ENCODE assay signal across 24 cellular contexts in the genomic region with DNA sequence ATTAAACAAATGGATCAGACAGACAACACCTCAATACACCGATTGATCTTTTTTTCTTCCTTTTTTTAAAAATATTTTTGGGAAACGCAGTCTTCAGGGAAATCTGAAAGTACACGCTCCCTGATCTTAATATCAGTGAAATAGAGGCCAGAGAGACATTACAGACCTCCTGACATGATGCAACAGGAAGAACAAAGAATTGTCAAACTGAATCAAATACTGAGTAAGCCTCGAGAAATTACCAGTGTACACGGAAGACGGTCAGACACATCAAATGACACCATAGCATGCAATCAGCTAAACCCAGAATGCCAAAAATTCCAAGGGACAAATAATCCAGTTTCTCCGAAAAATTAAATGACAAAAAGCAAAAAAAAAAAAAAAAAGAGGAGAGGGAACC.
DNase-seq lines count a peak whose midpoint lies in the region; ATAC-seq, FAIRE-seq and TF ChIP-seq lines count a peak whose summit lies in the region.
"Had no signal": no experiment of that assay in that cellular context is flagged by ENCODE, and none has a peak within 500 bp of the region (broad histone marks: within the 10 kb centered on the region; RNA-seq: fewer than 3 reads in every experiment).

No MANE protein-coding gene starts in this region.

- no peaks in the 10 kb centered on the region for H3K27me3 ChIP-seq in GM12878 (replicated peaks in 1 of 2; ENCODE audit: control insufficient read depth in 2 of 2, insufficient read depth in 2 of 2, low read length in 1 of 2)
- H3K27me3 ChIP-seq: Peyer's patch, SJCRH30 had no signal

- no peak for TF ChIP-seq CTCF in GM12878 (IDR thresholded peaks at IDR 0.05 in 2 of 3, conservative IDR thresholded peaks at IDR 0.05 in 1 of 3; ENCODE audit: control insufficient read depth in 2 of 3, extremely low read depth in 1 of 3, insufficient read depth in 1 of 3, low read depth in 3 of 3, low read length in 3 of 3)
- TF ChIP-seq CTCF in fibroblast of pulmonary artery (IDR thresholded peaks at IDR 0.05; ENCODE audit: low read length, missing control alignments), result no peak

- intact Hi-C loops in GM12878 (cut with micrococcal nuclease; ENCODE audit: unreplicated experiment), result no loop called here

- in situ Hi-C loops in GM12878 (cut with MboI), result no loop called here

- no peak overlapping the region for H3K9ac ChIP-seq in GM12878 (ENCODE audit: control insufficient read depth, insufficient read depth, low read length)

- H3K9me3 Mint-ChIP-seq in activated naive CD8-positive, alpha-beta T cell (ENCODE audit: low read depth), result no peaks in the 10 kb centered on the region
- no peaks in the 10 kb centered on the region for H3K9me3 Mint-ChIP-seq in activated naive CD8-positive, alpha-beta T cell treated with anti-CD3 and anti-CD28 coated beads, Interleukin-2, amount 50 U/mL, for 24 hours
- H3K9me3 Mint-ChIP-seq: CD14-positive monocyte, IgD-negative memory B cell had no signal

- no peak for TF ChIP-seq POLR2A in GM12878 (IDR thresholded peaks at IDR 0.05; ENCODE audit: low read depth, low read length)

- H3K4me3 Mint-ChIP-seq in activated naive CD8-positive, alpha-beta T cell, result no peak overlapping the region
- H3K4me3 Mint-ChIP-seq in activated naive CD8-positive, alpha-beta T cell treated with anti-CD3 and anti-CD28 coated beads, Interleukin-2, amount 50 U/mL, for 24 hours, result no peak overlapping the region
- H3K4me3 Mint-ChIP-seq: B cell, CD14-positive monocyte, IgD-negative memory B cell had no signal

- RAD21 ChIA-PET in GM12878 (lab: Charles Lee; ENCODE audit: unreplicated experiment), result no interaction called here

- peak overlapping the region; percentile 54 for H3K27ac Mint-ChIP-seq in activated naive CD8-positive, alpha-beta T cell
- no peak overlapping the region for H3K27ac Mint-ChIP-seq in activated naive CD8-positive, alpha-beta T cell treated with anti-CD3 and anti-CD28 coated beads, Interleukin-2, amount 50 U/mL, for 24 hours
- H3K27ac Mint-ChIP-seq: B cell, IgD-negative memory B cell had no signal

- H3K79me2 ChIP-seq in GM12878 (ENCODE audit: control insufficient read depth, insufficient read depth, low read length), result no peaks in the 10 kb centered on the region

- H3K4me1 Mint-ChIP-seq in activated naive CD8-positive, alpha-beta T cell (ENCODE audit: low read depth), result peaks cover 4% of the 10 kb centered on the region
- H3K4me1 Mint-ChIP-seq in activated naive CD8-positive, alpha-beta T cell treated with anti-CD3 and anti-CD28 coated beads, Interleukin-2, amount 50 U/mL, for 24 hours, result no peaks in the 10 kb centered on the region
- H3K4me1 Mint-ChIP-seq: B cell, IgD-negative memory B cell had no signal

- ATAC-seq in activated naive CD8-positive, alpha-beta T cell treated with anti-CD3 and anti-CD28 coated beads, Interleukin-2, amount 50 U/mL, for 24 hours, result no peak
- ATAC-seq in GM12878 (no peak), HG02884 (IDR thresholded peaks at IDR 0.05; ENCODE audit: unreplicated experiment) (no peak), GM19452 (IDR thresholded peaks at IDR 0.05; ENCODE audit: unreplicated experiment) (no peak)
- ATAC-seq: HCT116 had no signal

- H3K36me3 ChIP-seq in GM12878 (ENCODE audit: control insufficient read depth in 2 of 2, insufficient read depth in 2 of 2, low read length in 1 of 2), result peaks cover 9 to 19% of the 10 kb centered on the region in 2 experiments

- 80% methylated on average over 7 of the region's 7 CpGs for WGBS in GM12878 (ENCODE audit: insufficient coverage, insufficient replicate concordance, low lambda C conversion rate, missing lambda C conversion rate)

- H3K27me3 Mint-ChIP-seq in activated naive CD8-positive, alpha-beta T cell, result no peaks in the 10 kb centered on the region
- no peaks in the 10 kb centered on the region for H3K27me3 Mint-ChIP-seq in activated naive CD8-positive, alpha-beta T cell treated with anti-CD3 and anti-CD28 coated beads, Interleukin-2, amount 50 U/mL, for 24 hours
- H3K27me3 Mint-ChIP-seq: B cell, IgD-negative memory B cell had no signal

- H2AFZ ChIP-seq in GM12878 (ENCODE audit: control insufficient read depth, low read depth, low read length), result no peak overlapping the region

- H3K4me2 ChIP-seq in GM12878 (ENCODE audit: control insufficient read depth, insufficient read depth), result no peak overlapping the region

- POLR2A ChIA-PET in GM12878 (lab: Charles Lee), result interaction anchor here (0.6 kb wide), 1 partner anchor 9 kb away, joined by 4 read pairs; no protein-coding TSS in a partner anchor

- no peak for TF ChIP-seq RAD21 in GM12878 (IDR thresholded peaks at IDR 0.05; ENCODE audit: insufficient read depth, low read depth, low read length)

- BruUV-seq in GM12878 (replicated peaks; lab: Mats Ljungman, UMichigan), result no TSS peak

- H3K9me3 ChIP-seq in GM12878 (replicated peaks; ENCODE audit: control insufficient read depth, insufficient read depth, low read length), result no peaks in the 10 kb centered on the region
- H3K9me3 ChIP-seq: Peyer's patch, SJCRH30 had no signal

- no peaks in the 10 kb centered on the region for H3K4me1 ChIP-seq in GM12878 (ENCODE audit: control insufficient read depth, insufficient read depth, low read length)
- H3K4me1 ChIP-seq: Peyer's patch had no signal

- no peak for TF ChIP-seq EP300 in GM12878 (IDR thresholded peaks at IDR 0.05; ENCODE audit: borderline replicate concordance in 1 of 2, control insufficient read depth in 1 of 2, low read depth in 2 of 2, low read length in 2 of 2)

- no peak for DNase-seq in activated naive CD8-positive, alpha-beta T cell treated with anti-CD3 and anti-CD28 coated beads, Interleukin-2, amount 50 U/mL, for 24 hours
- DNase-seq in GM12878 (ENCODE audit: low read depth, low spot score) (no peak), fibroblast of pulmonary artery (ENCODE audit: low read depth) (peak; percentile 48), NCI-H2107 treated with DMSO at 0.1 percent for 48 hours (lab: John Stamatoyannopoulos, UW; ENCODE audit: unreplicated experiment) (no peak), anterior cingulate cortex (lab: John Stamatoyannopoulos, UW) (no peak)
- DNase-seq: DMS79 treated with DMSO at 0.1 percent for 48 hours; NCI-H1105; NCI-H146; NCI-H2029; NCI-H345; NCI-H524; NCI-H774; NK-92 treated with Interleukin-12 subunit alpha and Interleukin-12 subunit beta, amount 100 ng/mL, for 24 hours; Peyer's patch; SJCRH30 had no signal

- CTCF ChIA-PET in GM12878 (lab: Yijun Ruan, JAX), result no interaction called here

- H3K4me3 ChIP-seq in GM12878 (no peak overlapping the region), fibroblast of pulmonary artery (replicated peaks; ENCODE audit: low read depth, low read length) (no peak overlapping the region)
- H3K4me3 ChIP-seq: Peyer's patch, SJCRH30 had no signal

- peaks cover 18% of the 10 kb centered on the region for H3K36me3 Mint-ChIP-seq in activated naive CD8-positive, alpha-beta T cell
- H3K36me3 Mint-ChIP-seq in activated naive CD8-positive, alpha-beta T cell treated with anti-CD3 and anti-CD28 coated beads, Interleukin-2, amount 50 U/mL, for 24 hours (ENCODE audit: low read depth), result peaks cover 43% of the 10 kb centered on the region

- FAIRE-seq in GM12878 (lab: Jason Lieb, UNC), result peak; percentile 31
- FAIRE-seq: GM12891, H1 had no signal

- no peak overlapping the region for H3K27ac ChIP-seq in GM12878 (ENCODE audit: control insufficient read depth, insufficient read depth)
- H3K27ac ChIP-seq: Peyer's patch, SJCRH30 had no signal

- no peaks in the 10 kb centered on the region for H4K20me1 ChIP-seq in GM12878 (ENCODE audit: control insufficient read depth, insufficient read depth)

- SMC1A ChIA-PET in GM12878 (lab: Charles Lee; ENCODE audit: uncharacterized antibody, unreplicated experiment), result interaction anchor here (1.1 to 1.5 kb wide), 3 partner anchors 8 to 133 kb away, joined by 3 to 4 read pairs (median 3); no protein-coding TSS in a partner anchor

TF ChIP-seq in GM12878, 131 proteins besides CTCF, POLR2A, EP300 and RAD21:
- TF ChIP-seq CEBPB (IDR thresholded peaks at IDR 0.05; ENCODE audit: borderline replicate concordance in 1 of 2, low read depth in 2 of 2, low read length in 2 of 2) (no peak), CBX3 (IDR thresholded peaks at IDR 0.05; ENCODE audit: borderline replicate concordance, low read depth) (no peak), TCF7 (IDR thresholded peaks at IDR 0.05; ENCODE audit: borderline replicate concordance) (no peak), ZNF217 (IDR thresholded peaks at IDR 0.05) (no peak), SMARCA5 (IDR thresholded peaks at IDR 0.05) (no peak), NBN (IDR thresholded peaks at IDR 0.05) (no peak), RELB (IDR thresholded peaks at IDR 0.05; ENCODE audit: low read depth) (no peak)
